In genomic region chr12:128458301-128458974, GRCh38 we compare ENCODE assay signal across 16 cellular contexts.
"Had no signal": no experiment of that assay in that cellular context is flagged by ENCODE, and none has a peak within 500 bp of the region (broad histone marks: within the 10 kb centered on the region; RNA-seq: fewer than 3 reads in every experiment).

No MANE protein-coding gene starts in this region.

- DNase-seq: cortex of kidney; dorsolateral prefrontal cortex; effector CD8-positive, alpha-beta T cell; gastrocnemius medialis; glutamatergic neuron; mammary epithelial cell; mucosa of descending colon; naive thymus-derived CD8-positive, alpha-beta T cell; nucleus accumbens; ovary; right cardiac atrium; small intestine; stimulated activated CD4-positive, alpha-beta T cell treated with anti-CD3 and anti-CD28 coated beads, Interleukin-12 subunit alpha, Interleukin-12 subunit beta, amount 100 ng/mL, for 4 hours; stimulated activated CD4-positive, alpha-beta T cell treated with anti-CD3 and anti-CD28 coated beads, Interleukin-2, amount 100 ng/mL, for 48 hours; stimulated activated naive CD4-positive, alpha-beta T cell treated with Interleukin-2 at 50 U/mL for 16 hours had no signal

- H3K4me1 ChIP-seq: gastrocnemius medialis had no signal

- H3K27me3 ChIP-seq: dorsolateral prefrontal cortex, gastrocnemius medialis, ovary had no signal

- H3K27ac ChIP-seq: dorsolateral prefrontal cortex, gastrocnemius medialis, ovary had no signal

- H3K4me3 ChIP-seq: dorsolateral prefrontal cortex, gastrocnemius medialis, mucosa of descending colon, ovary had no signal

- FAIRE-seq: urothelium cell line had no signal

- H3K36me3 ChIP-seq: gastrocnemius medialis, ovary had no signal

- H3K9me3 ChIP-seq: gastrocnemius medialis, mucosa of descending colon, ovary had no signal
